8 cellular contexts compared by ENCODE assay signal in genomic region chr1:61076728-61077675, GRCh38. TPM values are rescaled to one million over a fixed set of nuclear protein-coding genes. Genes with fewer than 3 reads are reported as not detected.
DNase-seq lines count a peak whose midpoint lies in the region; ATAC-seq and TF ChIP-seq lines count a peak whose summit lies in the region.

No MANE protein-coding gene starts in this region.

- intact Hi-C loops in dorsolateral prefrontal cortex (cut with DNase I), result loop anchor here in 1 of 2 donors (1.0 kb wide), 1 partner anchor 20 kb away; no protein-coding TSS in a partner anchor
- intact Hi-C loops in lower leg skin (cut with DNase I; ENCODE audit: low total_unique reads), result no loop called here

- peak overlapping the region; percentile 34 to 93 (median 71) for H3K4me3 ChIP-seq in dorsolateral prefrontal cortex
- H3K4me3 ChIP-seq in lower leg skin (ENCODE audit: low read depth, poor library complexity, severe bottlenecking), result peak overlapping the region; percentile 28

- 0 to 1% methylated on average over 47 to 49 of the region's 49 CpGs for WGBS in lower leg skin, 2 donors

- TF ChIP-seq CTCF in AG09319 (IDR thresholded peaks at IDR 0.05; ENCODE audit: low read depth, low read length) (no peak), dorsolateral prefrontal cortex (IDR thresholded peaks at IDR 0.05 in 54 of 56, conservative IDR thresholded peaks at IDR 0.05 in 2 of 56; ENCODE audit: low read depth in 1 of 56, partially characterized antibody in 56 of 56) (peak in 19 of 56 donors; percentile 8 to 41 (median 15)), lower leg skin (IDR thresholded peaks at IDR 0.05) (no peak)

- peak; percentile 77 for DNase-seq in AG09319 (ENCODE audit: extremely low read depth, low read depth)
- peak; percentile 93 to 95 for DNase-seq in NCI-H524 (lab: John Stamatoyannopoulos, UW)
- DNase-seq in activated CD4-positive, alpha-beta T cell treated with anti-CD3 and anti-CD28 coated beads, Interleukin-2, amount 50 U/mL, for 4 hours, result peak; percentile 61 to 64
- DNase-seq in dorsolateral prefrontal cortex, result peak; percentile 66 to 88 (median 81)
- peak; percentile 77 to 94 for DNase-seq in lower leg skin (ENCODE audit: low spot score in 2 of 2)
- DNase-seq in stimulated activated CD4-positive, alpha-beta T cell treated with anti-CD3 and anti-CD28 coated beads, Interleukin-4, amount 100 ng/mL, for 48 hours (ENCODE audit: low read depth in 2 of 2), result peak; percentile 51 to 67

- no peak for TF ChIP-seq POLR2A in lower leg skin (IDR thresholded peaks at IDR 0.05)

- peak overlapping the region; percentile 83 to 99 (median 96) for H3K27ac ChIP-seq in dorsolateral prefrontal cortex

- peak; percentile 82 for ATAC-seq in GM19351 (IDR thresholded peaks at IDR 0.05; ENCODE audit: unreplicated experiment)
- ATAC-seq in HG03460 (IDR thresholded peaks at IDR 0.05; ENCODE audit: unreplicated experiment), result peak; percentile 63

- no peaks in the 10 kb centered on the region for H3K27me3 ChIP-seq in dorsolateral prefrontal cortex

RNA-seq across cellular contexts. Expression of gene NFIA, which starts 5.4 kb away (rescaled TPM):
- 100 to 1,000 TPM in 40 of 120 experiments, 10 to 100 TPM in 80; 63.0 to 203 (median 91.8) TPM for total RNA-seq in dorsolateral prefrontal cortex
- 10 to 100 TPM; 26.0 to 32.5 (median 30.3) TPM for total RNA-seq in lower leg skin

Comparison
In these comparisons a context has a peak if more than half of its experiments do, and no peak if none do; other contexts are left out.
1. Peak in every context shown above with its lines: DNase-seq, ATAC-seq, H3K4me3 ChIP-seq and H3K27ac ChIP-seq.